Comparison of ENCODE assay signal across 20 cellular contexts in genomic region chr15:40263036-40263754, GRCh38. TPM values are rescaled to one million over a fixed set of nuclear protein-coding genes. Genes with fewer than 3 reads are reported as not detected.
DNase-seq lines count a peak whose midpoint lies in the region; ATAC-seq and TF ChIP-seq lines count a peak whose summit lies in the region.
"Had no signal": no experiment of that assay in that cellular context is flagged by ENCODE, and none has a peak within 500 bp of the region (broad histone marks: within the 10 kb centered on the region; RNA-seq: fewer than 3 reads in every experiment).

No MANE protein-coding gene starts in this region.

- no peaks in the 10 kb centered on the region for H4K20me1 ChIP-seq in SK-N-SH (ENCODE audit: insufficient read depth)

- WGBS in SK-N-SH (ENCODE audit: low lambda C conversion rate), result 71% methylated on average over 11 of the region's 12 CpGs
- WGBS in trophoblast cell (ENCODE audit: extremely low coverage, insufficient coverage, insufficient read length), result no CpG with 5 or more reads among the region's 12 CpGs

- H3K14ac ChIP-seq in trophoblast cell (ENCODE audit: low read length), result no peak overlapping the region

- H3K4me2 ChIP-seq in SK-N-SH (peak overlapping the region; percentile 13; the same call in 1 of the 2 replicates), trophoblast cell (ENCODE audit: low read length) (no peak overlapping the region)

- H3K4me3 ChIP-seq in SK-N-SH (ENCODE audit: low read depth in 2 of 2, low read length in 1 of 2) (no peak overlapping the region), fibroblast of mammary gland (ENCODE audit: control insufficient read depth, low read depth, low read length) (no peak overlapping the region), trophoblast cell (ENCODE audit: low read depth, low read length) (no peak overlapping the region), A673 (ENCODE audit: low read depth, low read length, poor library complexity, severe bottlenecking) (no peak overlapping the region)
- H3K4me3 ChIP-seq: skin epidermis had no signal

- H3K4me3 Mint-ChIP-seq in activated CD8-positive, alpha-beta memory T cell treated with anti-CD3 and anti-CD28 coated beads, Interleukin-2, amount 10 ng/mL, durations not matched to agents 7 days and 5 days, result no peak overlapping the region
- H3K4me3 Mint-ChIP-seq: activated naive CD4-positive, alpha-beta T cell treated with anti-CD3 and anti-CD28 coated beads, Interleukin-2, amount 50 U/mL, for 24 hours; H9 had no signal

- H3K27me3 Mint-ChIP-seq in activated CD8-positive, alpha-beta memory T cell treated with anti-CD3 and anti-CD28 coated beads, Interleukin-2, amount 10 ng/mL, durations not matched to agents 7 days and 5 days, result peaks cover 12% of the 10 kb centered on the region
- H3K27me3 Mint-ChIP-seq: activated naive CD4-positive, alpha-beta T cell treated with anti-CD3 and anti-CD28 coated beads, Interleukin-2, amount 50 U/mL, for 24 hours had no signal

- no peak overlapping the region for H2BK5ac ChIP-seq in trophoblast cell (ENCODE audit: low read depth, low read length, poor library complexity)

- H3K27ac Mint-ChIP-seq in activated CD8-positive, alpha-beta memory T cell treated with anti-CD3 and anti-CD28 coated beads, Interleukin-2, amount 10 ng/mL, durations not matched to agents 7 days and 5 days, result no peak overlapping the region
- H3K27ac Mint-ChIP-seq: activated naive CD4-positive, alpha-beta T cell treated with anti-CD3 and anti-CD28 coated beads, Interleukin-2, amount 50 U/mL, for 24 hours; H9 had no signal

- H3K9me3 ChIP-seq in SK-N-SH (no peaks in the 10 kb centered on the region), trophoblast cell (ENCODE audit: insufficient read depth, low read depth, low read length) (no peaks in the 10 kb centered on the region), A673 (ENCODE audit: low read depth, low read length, poor library complexity, severe bottlenecking) (no peaks in the 10 kb centered on the region)

- H3K79me2 ChIP-seq in SK-N-SH (ENCODE audit: insufficient read depth), result no peaks in the 10 kb centered on the region
- H3K79me2 ChIP-seq in trophoblast cell (ENCODE audit: control insufficient read depth, insufficient read depth, low read length, poor library complexity), result no peaks in the 10 kb centered on the region

- TF ChIP-seq CTCF in SK-N-SH (IDR thresholded peaks at IDR 0.05) (no peak), fibroblast of mammary gland (conservative IDR thresholded peaks at IDR 0.05; ENCODE audit: control insufficient read depth, insufficient read depth, low read depth, low read length) (no peak), A673 (conservative IDR thresholded peaks at IDR 0.05; ENCODE audit: low read depth, low read length) (no peak)

- H2BK12ac ChIP-seq in trophoblast cell (ENCODE audit: low read length), result no peak overlapping the region

- peak; percentile 64 for DNase-seq in EH (ENCODE audit: low read depth)
- no peak for DNase-seq in SK-N-SH
- peak; percentile 79 for DNase-seq in fibroblast of mammary gland (ENCODE audit: low read depth)
- no peak for DNase-seq in trophoblast cell
- DNase-seq in activated CD8-positive, alpha-beta memory T cell treated with anti-CD3 and anti-CD28 coated beads, Interleukin-2, amount 10 ng/mL, durations not matched to agents 7 days and 5 days, result no peak
- no peak for DNase-seq in A673 (ENCODE audit: low spot score)
- DNase-seq: AML-193; cerebellar nuclear complex; H9; NCI-H1930; NCI-H526 treated with DMSO at 0.1 percent for 48 hours; RPMI8226; stimulated activated naive CD8-positive, alpha-beta T cell treated with anti-CD3 and anti-CD28 coated beads, Interleukin-15, Interleukin-2, amounts not matched to agents 100 U/mL and 50 U/mL, for 24 hours had no signal

- CTCF ChIA-PET in SK-N-SH (lab: Yijun Ruan, JAX) (interaction anchor here (1.2 to 25.6 kb wide), 7 partner anchors 10 to 219 kb away, joined by 3 to 868 read pairs (median 61); partner anchors contain the start of gene PAK6), A673 (lab: Charles Lee) (interaction anchor here (0.6 to 1.6 kb wide), 2 partner anchors 16 to 356 kb away, joined by 3 to 8 read pairs; no protein-coding TSS in a partner anchor)
- CTCF ChIA-PET in activated CD8-positive, alpha-beta memory T cell treated with anti-CD3 and anti-CD28 coated beads, Interleukin-2, amount 10 ng/mL, durations not matched to agents 7 days and 5 days (lab: Charles Lee), result interaction anchor here (1.5 to 14.0 kb wide), 2 partner anchors 13 to 18 kb away, joined by 3 to 158 read pairs; no protein-coding TSS in a partner anchor

- H3K9ac ChIP-seq in SK-N-SH (no peak overlapping the region), trophoblast cell (ENCODE audit: low read length) (no peak overlapping the region)

- H3K9me3 Mint-ChIP-seq in activated CD8-positive, alpha-beta memory T cell treated with anti-CD3 and anti-CD28 coated beads, Interleukin-2, amount 10 ng/mL, durations not matched to agents 7 days and 5 days (ENCODE audit: low read depth), result no peaks in the 10 kb centered on the region
- H3K9me3 Mint-ChIP-seq: activated naive CD4-positive, alpha-beta T cell treated with anti-CD3 and anti-CD28 coated beads, Interleukin-2, amount 50 U/mL, for 24 hours; H9 had no signal

- H3K4me1 ChIP-seq in SK-N-SH (ENCODE audit: control insufficient read depth in 1 of 2, insufficient read depth in 2 of 2, low read depth in 1 of 2, low read length in 1 of 2) (no peaks in the 10 kb centered on the region; a peak in 1 of 4 replicates), trophoblast cell (ENCODE audit: control insufficient read depth in 1 of 2, insufficient read depth in 2 of 2, low read length in 2 of 2) (peaks cover 33 to 35% of the 10 kb centered on the region in 2 experiments), A673 (ENCODE audit: insufficient read depth, low read length, poor library complexity, severe bottlenecking) (peaks cover 10% of the 10 kb centered on the region)

- no peak overlapping the region for H4K12ac ChIP-seq in trophoblast cell (ENCODE audit: low read depth, low read length)

- POLR2A ChIA-PET in SK-N-SH (lab: Yijun Ruan, JAX), result no interaction called here
- POLR2A ChIA-PET in A673 (lab: Charles Lee; ENCODE audit: low non-redundant PET), result no interaction called here

- no peak overlapping the region for H4K91ac ChIP-seq in trophoblast cell (ENCODE audit: low read depth, low read length)

- H3K36me3 ChIP-seq in SK-N-SH (replicated peaks in 1 of 2; ENCODE audit: control insufficient read depth in 1 of 2, insufficient read depth in 2 of 2, low read length in 1 of 2), result no peaks in the 10 kb centered on the region
- no peaks in the 10 kb centered on the region for H3K36me3 ChIP-seq in trophoblast cell (ENCODE audit: control insufficient read depth in 1 of 2, insufficient read depth in 2 of 2, low read length in 2 of 2)
- no peaks in the 10 kb centered on the region for H3K36me3 ChIP-seq in A673 (ENCODE audit: insufficient read depth, low read length, poor library complexity, severe bottlenecking)

- no peaks in the 10 kb centered on the region for H3K4me1 Mint-ChIP-seq in activated CD8-positive, alpha-beta memory T cell treated with anti-CD3 and anti-CD28 coated beads, Interleukin-2, amount 10 ng/mL, durations not matched to agents 7 days and 5 days
- H3K4me1 Mint-ChIP-seq: activated naive CD4-positive, alpha-beta T cell treated with anti-CD3 and anti-CD28 coated beads, Interleukin-2, amount 50 U/mL, for 24 hours had no signal

- H3K23ac ChIP-seq in trophoblast cell (ENCODE audit: low read length), result no peak overlapping the region

- H3K27ac ChIP-seq in SK-N-SH (ENCODE audit: low read depth in 2 of 2, low read length in 1 of 2), result peak overlapping the region in 1 of 2 experiments; percentile 46; a peak in 1 of 4 replicates
- H3K27ac ChIP-seq in trophoblast cell (ENCODE audit: low read depth, low read length), result peak overlapping the region; percentile 38
- no peak overlapping the region for H3K27ac ChIP-seq in A673 (ENCODE audit: low read depth, low read length, poor library complexity, severe bottlenecking)

- intact Hi-C loops in A673 (cut with micrococcal nuclease; ENCODE audit: unreplicated experiment), result no loop called here

- H3K27me3 ChIP-seq in SK-N-SH (ENCODE audit: insufficient read depth) (no peaks in the 10 kb centered on the region), trophoblast cell (ENCODE audit: insufficient read depth, low read length) (no peaks in the 10 kb centered on the region), A673 (replicated peaks; ENCODE audit: insufficient read depth, low read depth, low read length, poor library complexity) (no peaks in the 10 kb centered on the region)

- no peak overlapping the region for H2AK5ac ChIP-seq in trophoblast cell (ENCODE audit: low read length)

- no peak overlapping the region for H4K8ac ChIP-seq in trophoblast cell (ENCODE audit: low read depth, low read length)

- ATAC-seq in GM18858 (IDR thresholded peaks at IDR 0.05; ENCODE audit: unreplicated experiment) (no peak), HG02885 (IDR thresholded peaks at IDR 0.05; ENCODE audit: poor library complexity, unreplicated experiment) (no peak)
- ATAC-seq in activated CD8-positive, alpha-beta memory T cell treated with anti-CD3 and anti-CD28 coated beads, Interleukin-2, amount 10 ng/mL, durations not matched to agents 7 days and 5 days, result no peak
- ATAC-seq: stimulated activated naive CD8-positive, alpha-beta T cell treated with anti-CD3 and anti-CD28 coated beads, Interleukin-15, Interleukin-2, amounts not matched to agents 100 U/mL and 50 U/mL, for 24 hours had no signal

- H2AFZ ChIP-seq in SK-N-SH (ENCODE audit: low read depth), result no peak overlapping the region; the same call in 1 of the 2 replicates
- H2AFZ ChIP-seq in trophoblast cell (ENCODE audit: insufficient read depth, low read length, poor library complexity), result no peak overlapping the region

- H3K18ac ChIP-seq in trophoblast cell (ENCODE audit: low read length), result no peak overlapping the region

- peaks cover 19% of the 10 kb centered on the region for H3K79me1 ChIP-seq in trophoblast cell (ENCODE audit: low read length)

- TF ChIP-seq RAD21 in SK-N-SH (IDR thresholded peaks at IDR 0.05; ENCODE audit: low read length), result no peak

- H3F3A ChIP-seq in SK-N-SH (replicated peaks; ENCODE audit: insufficient read depth), result peaks cover 9% of the 10 kb centered on the region

- no peaks in the 10 kb centered on the region for H3K9me2 ChIP-seq in SK-N-SH

- no peak overlapping the region for H3K4ac ChIP-seq in trophoblast cell (ENCODE audit: low read depth, low read length)

- H3K36me3 Mint-ChIP-seq in activated CD8-positive, alpha-beta memory T cell treated with anti-CD3 and anti-CD28 coated beads, Interleukin-2, amount 10 ng/mL, durations not matched to agents 7 days and 5 days, result no peaks in the 10 kb centered on the region
- H3K36me3 Mint-ChIP-seq: activated naive CD4-positive, alpha-beta T cell treated with anti-CD3 and anti-CD28 coated beads, Interleukin-2, amount 50 U/mL, for 24 hours had no signal

- TF ChIP-seq EP300 in SK-N-SH (IDR thresholded peaks at IDR 0.05; ENCODE audit: borderline replicate concordance in 1 of 2, low read depth in 1 of 2, low read length in 1 of 2), result no peak

- no TSS peak for BruUV-seq in A673 (replicated peaks; lab: Mats Ljungman, UMichigan)

- H2BK120ac ChIP-seq in trophoblast cell (ENCODE audit: insufficient read depth, low read length, poor library complexity), result no peak overlapping the region

RNA-seq across cellular contexts. Expression of gene ANKRD63, which starts 19.7 kb away (rescaled TPM):
- polyA plus RNA-seq in SK-N-SH (2012; rRNA removed), result not detected in 2 replicates
- not detected in 2 replicates for polyA plus RNA-seq in SK-N-SH (2012; cell fraction: cytosol; rRNA removed)
- polyA plus RNA-seq in SK-N-SH (2012; cell fraction: nucleus; rRNA removed), result not detected in 2 replicates
- polyA plus RNA-seq in trophoblast cell (2013), result 0.15 and 0.21 TPM in 2 replicates
- not detected for total RNA-seq in activated CD8-positive, alpha-beta memory T cell treated with anti-CD3 and anti-CD28 coated beads, Interleukin-2, amount 10 ng/mL, durations not matched to agents 7 days and 5 days
- 2.5 TPM in 2 replicates for total RNA-seq in A673 (2021)
- total RNA-seq: epithelial cell of proximal tubule; lung microvascular endothelial cell; T-helper 1 cell treated with Interleukin-12 subunit alpha and Interleukin-12 subunit beta and Interleukin-4 antibody, amounts not matched to agents 30 ng/mL and 1 ng/mL, for 36 hours had no signal

RNA-seq across cellular contexts. Expression of gene PAK6, which starts 24.3 kb away (rescaled TPM):
- polyA plus RNA-seq in SK-N-SH (2012; rRNA removed), result 0.07 and 0.16 TPM in 2 replicates
- polyA plus RNA-seq in SK-N-SH (2012; cell fraction: cytosol; rRNA removed), result 0.06 and 0.07 TPM in 2 replicates
- 0.11 and 0.12 TPM in 2 replicates for polyA plus RNA-seq in SK-N-SH (2012; cell fraction: nucleus; rRNA removed)
- 8.4 and 8.5 TPM in 2 replicates for polyA plus RNA-seq in trophoblast cell (2013)
- total RNA-seq in activated CD8-positive, alpha-beta memory T cell treated with anti-CD3 and anti-CD28 coated beads, Interleukin-2, amount 10 ng/mL, durations not matched to agents 7 days and 5 days, result 1 to 10 TPM; 1.0 to 1.7 TPM
- 0.84 and 1.5 TPM in 2 replicates for total RNA-seq in A673 (2021)
- total RNA-seq: lung microvascular endothelial cell had no signal

RNA-seq across cellular contexts. Expression of gene PLCB2, which starts 44.5 kb away (rescaled TPM):
- polyA plus RNA-seq in SK-N-SH (2012; rRNA removed), result 0.15 TPM in 2 replicates
- polyA plus RNA-seq in SK-N-SH (2012; cell fraction: cytosol; rRNA removed), result 0.10 and 0.12 TPM in 2 replicates
- polyA plus RNA-seq in SK-N-SH (2012; cell fraction: nucleus; rRNA removed), result 0.44 and 0.59 TPM in 2 replicates
- 1.1 and 1.5 TPM in 2 replicates for polyA plus RNA-seq in trophoblast cell (2013)
- 100 to 1,000 TPM; 104 to 120 TPM for total RNA-seq in activated CD8-positive, alpha-beta memory T cell treated with anti-CD3 and anti-CD28 coated beads, Interleukin-2, amount 10 ng/mL, durations not matched to agents 7 days and 5 days
- total RNA-seq in A673 (2021), result 5.6 and 6.6 TPM in 2 replicates

Comparison
In these comparisons a context has a peak if more than half of its experiments do, and no peak if none do; other contexts are left out.
1. DNase-seq: peak in EH (single experiment) and fibroblast of mammary gland (single experiment); none in SK-N-SH (single experiment), trophoblast cell (0 of 2), activated CD8-positive, alpha-beta memory T cell treated with anti-CD3 and anti-CD28 coated beads, Interleukin-2, amount 10 ng/mL, durations not matched to agents 7 days and 5 days (single experiment) and A673 (single experiment).
2. RNA of gene PLCB2, which starts 44.5 kb away (total RNA-seq): 104 to 120 TPM in activated CD8-positive, alpha-beta memory T cell treated with anti-CD3 and anti-CD28 coated beads, Interleukin-2, amount 10 ng/mL, durations not matched to agents 7 days and 5 days; 5.6 to 6.6 TPM in A673; every median in the first group is over 10 times any median in the second.